10 cellular contexts compared by ENCODE assay signal in genomic region chr17:15782809-15783208, GRCh38. TPM values are rescaled to one million over a fixed set of nuclear protein-coding genes. Genes with fewer than 3 reads are reported as not detected.
A peak's percentile ranks its signal among the peaks of the same experiment; 100 is the strongest.
DNase-seq lines count a peak whose midpoint lies in the region; ATAC-seq and TF ChIP-seq lines count a peak whose summit lies in the region.
"Had no signal": no experiment of that assay in that cellular context is flagged by ENCODE, and none has a peak within 500 bp of the region (broad histone marks: within the 10 kb centered on the region; RNA-seq: fewer than 3 reads in every experiment).

No MANE protein-coding gene starts in this region.

- H3K36me3 ChIP-seq in lower lobe of right lung (no peaks in the 10 kb centered on the region), thyroid gland (no peaks in the 10 kb centered on the region)

- H3K9me3 ChIP-seq in lower lobe of right lung (no peaks in the 10 kb centered on the region), thyroid gland (no peaks in the 10 kb centered on the region)

- H3K27me3 ChIP-seq in dorsolateral prefrontal cortex (peaks cover 0 to 47% (median 11%) of the 10 kb centered on the region in 45 donors), lower lobe of right lung (ENCODE audit: low read depth) (no peaks in the 10 kb centered on the region), thyroid gland (no peaks in the 10 kb centered on the region)

- TF ChIP-seq CTCF in dorsolateral prefrontal cortex (IDR thresholded peaks at IDR 0.05 in 54 of 56, conservative IDR thresholded peaks at IDR 0.05 in 2 of 56; ENCODE audit: low read depth in 1 of 56, partially characterized antibody in 56 of 56) (peak in 2 of 56 donors; percentile 9 to 29), lower lobe of right lung (IDR thresholded peaks at IDR 0.05) (peak; percentile 22), thyroid gland (IDR thresholded peaks at IDR 0.05) (no peak)

- H3K4me1 ChIP-seq in lower lobe of right lung (peaks cover 14% of the 10 kb centered on the region), thyroid gland (peaks cover 4 to 6% of the 10 kb centered on the region in 2 donors)

- intact Hi-C loops in dorsolateral prefrontal cortex (cut with DNase I) = no loop called here
- intact Hi-C loops in lower lobe of right lung (cut with DNase I) = no loop called here
- intact Hi-C loops in thyroid gland (cut with DNase I) = no loop called here

- DNase-seq in NCI-H1092 (lab: John Stamatoyannopoulos, UW) = peak; percentile 1
- no peak for DNase-seq in NCI-H1092 treated with DMSO at 0.1 percent for 48 hours (lab: John Stamatoyannopoulos, UW)
- DNase-seq in dorsolateral prefrontal cortex = peak in 2 of 10 donors; percentile 10 to 31
- DNase-seq in lower lobe of right lung = peak; percentile 78
- peak; percentile 45 to 66 for DNase-seq in thyroid gland
- DNase-seq in MV-4-11 (lab: John Stamatoyannopoulos, UW) = no peak

- H3K4me3 ChIP-seq in dorsolateral prefrontal cortex (peak overlapping the region in 57 of 59 donors; percentile 2 to 67 (median 46)), lower lobe of right lung (peak overlapping the region; percentile 55), thyroid gland (replicated peaks in 1 of 3) (peak overlapping the region in 1 of 3 donors; percentile 16)
- H3K4me3 ChIP-seq: A549 had no signal

- TF ChIP-seq POLR2A in thyroid gland (IDR thresholded peaks at IDR 0.05) = no peak

- ATAC-seq in lower lobe of right lung = peak; percentile 74 to 75
- ATAC-seq in HG02571 (IDR thresholded peaks at IDR 0.05; ENCODE audit: unreplicated experiment) = no peak
- ATAC-seq in HG02852 (IDR thresholded peaks at IDR 0.05; ENCODE audit: unreplicated experiment) = no peak
- ATAC-seq: A549 had no signal

- 15 to 21% methylated on average over 22 to 30 of the region's 32 CpGs for WGBS in thyroid gland, 2 donors

- peak overlapping the region in 2 of 59 donors; percentile 65 to 70 for H3K27ac ChIP-seq in dorsolateral prefrontal cortex
- H3K27ac ChIP-seq in lower lobe of right lung = peak overlapping the region; percentile 67
- peak overlapping the region in 1 of 3 donors; percentile 60 for H3K27ac ChIP-seq in thyroid gland
- H3K27ac ChIP-seq: A549 had no signal

RNA-seq across cellular contexts. Expression of gene TBC1D26, which starts 50.7 kb away (rescaled TPM):
- total RNA-seq in dorsolateral prefrontal cortex = 10 to 100 TPM in 1 of 120 experiments, 1 to 10 TPM in 116, under 1 TPM in 1, not detected in 2; 0.68 to 10.1 (median 3.5) TPM
- total RNA-seq in lower lobe of right lung = not detected
- under 1 TPM in 1 of 4 donors, not detected in 3; 0.22 TPM for total RNA-seq in thyroid gland
- total RNA-seq: glomerular endothelial cell had no signal

Comparison
In these comparisons a context has a peak if more than half of its experiments do, and no peak if none do; other contexts are left out.
1. DNase-seq: peak in NCI-H1092 (single experiment), lower lobe of right lung (single experiment) and thyroid gland (2 of 2); none in NCI-H1092 treated with DMSO at 0.1 percent for 48 hours (single experiment) and MV-4-11 (single experiment).
2. ATAC-seq: peak in lower lobe of right lung (2 of 2); none in HG02571 (single experiment) and HG02852 (single experiment).